ENCODE assay signal across 1 cellular context in genomic region chr2:173959909-173960308, GRCh38.
TF ChIP-seq lines count a peak whose summit lies in the region.

No MANE protein-coding gene starts in this region.

TF ChIP-seq in SK-N-SH, 30 proteins besides CTCF, POLR2A, EP300 and RAD21 (continued from another document):
- no peak for TF ChIP-seq YY1 (IDR thresholded peaks at IDR 0.05; ENCODE audit: low read depth)
- TF ChIP-seq REST (IDR thresholded peaks at IDR 0.05; ENCODE audit: low read depth, low read length) = no peak
TF ChIP-seq in SK-N-SH: peak in this region for 0.
